In the genomic region with DNA sequence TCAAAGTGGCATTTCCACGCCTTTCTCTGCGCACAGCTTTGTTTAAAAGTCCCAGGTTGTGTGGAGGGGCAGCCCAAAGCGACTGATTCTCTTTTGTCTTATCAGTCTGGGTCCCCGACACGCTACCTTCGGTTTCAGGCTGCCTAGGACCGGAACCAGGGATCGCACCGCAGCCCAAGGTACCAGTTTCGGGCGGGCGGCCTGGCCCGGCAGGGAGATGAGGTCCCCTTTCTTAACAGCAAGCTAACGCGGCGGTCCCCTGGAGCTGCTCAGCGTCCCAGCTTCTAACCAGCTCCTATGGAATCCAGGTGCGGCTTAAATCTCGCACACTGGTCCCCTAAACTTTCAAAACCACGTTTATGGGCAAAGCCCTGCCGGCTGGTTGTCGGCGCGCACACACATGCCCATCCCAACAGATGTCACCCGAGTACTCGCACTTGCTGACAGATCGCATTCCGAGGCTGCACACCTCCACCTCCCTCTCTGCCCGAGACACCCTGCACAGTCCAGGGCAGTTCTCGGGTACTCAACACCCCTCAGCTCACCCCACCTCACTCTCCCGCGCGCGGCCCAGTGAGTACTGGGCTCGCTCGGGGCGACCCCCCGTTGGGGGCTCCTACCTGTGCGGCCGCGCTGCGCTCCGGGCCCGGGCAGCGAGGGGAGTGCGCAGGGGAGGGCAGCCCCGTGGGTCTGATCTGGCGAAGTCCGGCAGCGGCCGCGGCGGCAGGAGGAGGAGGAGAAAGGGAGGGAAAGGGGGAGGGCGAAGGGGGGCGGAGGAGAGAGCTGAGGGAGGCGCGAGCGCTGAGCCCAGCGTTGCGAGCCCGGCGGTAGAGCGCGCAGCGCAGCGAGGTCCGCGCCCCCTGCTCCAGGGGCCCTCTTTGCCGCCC, we compare ENCODE assay signal across 8 cellular contexts. TPM values are rescaled to one million over a fixed set of nuclear protein-coding genes. Genes with fewer than 3 reads are reported as not detected.
DNase-seq lines count a peak whose midpoint lies in the region; ATAC-seq and TF ChIP-seq lines count a peak whose summit lies in the region.

EFEMP1 (minus strand) TSS at position 692 of the 887 bp plus-strand sequence. CDS start 1,342 bp downstream, outside the sequence.

- H3T11ph ChIP-seq in H9 (ENCODE audit: low read length), result no peak within 1 kb of the TSS

- TF ChIP-seq EP300 in suprapubic skin (IDR thresholded peaks at IDR 0.05), result no peak

- H3K23me2 ChIP-seq in H9 (ENCODE audit: insufficient read length, low read depth, low read length, poor library complexity, severe bottlenecking), result peaks cover 14% of the 10 kb centered on the region

- H3K79me2 ChIP-seq in H9 (ENCODE audit: insufficient read depth, low read length), result no peaks in the 10 kb centered on the region

- H3K79me1 ChIP-seq in H9 (ENCODE audit: insufficient read depth, low read depth, low read length, poor library complexity, severe bottlenecking), result no peaks in the 10 kb centered on the region

- H3K56ac ChIP-seq in H9 (ENCODE audit: insufficient read length, low read depth, low read length), result no peak within 1 kb of the TSS

- H3K4ac ChIP-seq in H9 (ENCODE audit: low read depth, low read length), result no peak within 1 kb of the TSS

- H4K20me1 ChIP-seq in H9 (ENCODE audit: control insufficient read depth, insufficient read depth, insufficient read length), result no peaks in the 10 kb centered on the region

- H3K9ac ChIP-seq in H9 (ENCODE audit: extremely low read depth, insufficient read length, low read length), result peak within 1 kb of the TSS; percentile 45
- no peak within 1 kb of the TSS for H3K9ac ChIP-seq in liver (ENCODE audit: low read depth in 1 of 2, low read length in 2 of 2)

- H2BK20ac ChIP-seq in H9 (ENCODE audit: low read depth, low read length, poor library complexity, severe bottlenecking), result no peak within 1 kb of the TSS

- H3K36me3 ChIP-seq in liver (ENCODE audit: control insufficient read depth in 4 of 4, insufficient read depth in 3 of 4, low read depth in 1 of 4, low read length in 3 of 4) (no peaks in the 10 kb centered on the region), suprapubic skin (no peaks in the 10 kb centered on the region)
- H3K36me3 ChIP-seq in CD8-positive, alpha-beta T cell (ENCODE audit: insufficient read depth, low read length), result no peaks in the 10 kb centered on the region

- H2AFZ ChIP-seq in H9 (ENCODE audit: low read length), result peak within 1 kb of the TSS; percentile 7

- peaks cover 2% of the 10 kb centered on the region; the same call in 1 of the 2 replicates for H3K27me3 ChIP-seq in H9 (ENCODE audit: insufficient read depth, low read length)
- H3K27me3 ChIP-seq in liver (ENCODE audit: control insufficient read depth in 4 of 4, insufficient read depth in 4 of 4, low read length in 3 of 4), result peaks cover 0 to 14% (median 4%) of the 10 kb centered on the region in 4 donors
- no peaks in the 10 kb centered on the region for H3K27me3 ChIP-seq in suprapubic skin
- H3K27me3 ChIP-seq in CD8-positive, alpha-beta T cell (ENCODE audit: insufficient read depth, low read length), result peaks cover 3% of the 10 kb centered on the region

- no peak within 1 kb of the TSS for H4K8ac ChIP-seq in H9 (replicated peaks; ENCODE audit: insufficient read length, low read depth, low read length)

- H3K27me3 Mint-ChIP-seq in H9 (ENCODE audit: low read depth), result peaks cover 65% of the 10 kb centered on the region
- peaks cover 37% of the 10 kb centered on the region for H3K27me3 Mint-ChIP-seq in CD8-positive, alpha-beta T cell (ENCODE audit: low read depth)

- H3K36me3 Mint-ChIP-seq in H9 (ENCODE audit: insufficient read depth in 1 of 3, low read depth in 3 of 3), result no peaks in the 10 kb centered on the region
- H3K36me3 Mint-ChIP-seq in CD8-positive, alpha-beta T cell, result no peaks in the 10 kb centered on the region

- TF ChIP-seq RAD21 in liver (IDR thresholded peaks at IDR 0.05), result no peak

- no peak within 1 kb of the TSS for H3K27ac Mint-ChIP-seq in H9
- no peak within 1 kb of the TSS for H3K27ac Mint-ChIP-seq in CD8-positive, alpha-beta T cell

- H2BK120ac ChIP-seq in H9 (ENCODE audit: low read depth, low read length, poor library complexity, severe bottlenecking), result no peak within 1 kb of the TSS

- H3K4me3 ChIP-seq in liver (ENCODE audit: low read depth in 1 of 3, low read length in 3 of 3), result peak within 1 kb of the TSS in 2 of 3 donors; percentile 32 to 42
- H3K4me3 ChIP-seq in suprapubic skin, result peak within 1 kb of the TSS; percentile 62
- no peak within 1 kb of the TSS for H3K4me3 ChIP-seq in CD8-positive, alpha-beta T cell (ENCODE audit: low read depth, low read length)

- no peak within 1 kb of the TSS for H2BK5ac ChIP-seq in H9 (ENCODE audit: insufficient read length, low read length)

- no CpG with 5 or more reads among the region's 69 CpGs for WGBS in H9 (ENCODE audit: extremely low coverage, insufficient read length, low lambda C conversion rate)
- 4% methylated on average over 69 of the region's 69 CpGs for WGBS in liver
- WGBS in suprapubic skin, result under 1% methylated on average over 29 of the region's 69 CpGs

- no peak within 1 kb of the TSS; the same call in 1 of the 2 replicates for H2BK15ac ChIP-seq in H9 (ENCODE audit: low read depth, low read length)

- H4K5ac ChIP-seq in H9 (ENCODE audit: insufficient read length, low read depth, low read length), result no peak within 1 kb of the TSS

- intact Hi-C loops in CD8-positive, alpha-beta T cell (cut with DNase I, micrococcal nuclease), result no loop called here

- H3K9me3 ChIP-seq in H9 (ENCODE audit: control insufficient read depth, low read depth, low read length) (no peaks in the 10 kb centered on the region), liver (ENCODE audit: control insufficient read depth in 4 of 4, low read length in 3 of 4) (no peaks in the 10 kb centered on the region), suprapubic skin (no peaks in the 10 kb centered on the region)
- H3K9me3 ChIP-seq in CD8-positive, alpha-beta T cell (ENCODE audit: low read length), result no peaks in the 10 kb centered on the region

- H4K91ac ChIP-seq in H9 (ENCODE audit: insufficient read length, low read depth, low read length), result no peak within 1 kb of the TSS

- H3K23ac ChIP-seq in H9 (ENCODE audit: insufficient read length, low read depth, low read length), result no peak within 1 kb of the TSS

- TF ChIP-seq POLR2A in suprapubic skin (IDR thresholded peaks at IDR 0.05), result no peak

- no peak within 1 kb of the TSS for H2AK5ac ChIP-seq in H9 (ENCODE audit: insufficient read length, low read length)

- H3K4me1 Mint-ChIP-seq in H9, result peaks cover 17 to 22% of the 10 kb centered on the region in 2 experiments
- peaks cover 2% of the 10 kb centered on the region for H3K4me1 Mint-ChIP-seq in CD8-positive, alpha-beta T cell (ENCODE audit: low read depth)

- no peak for ATAC-seq in CD8-positive, alpha-beta T cell

- CTCF ChIA-PET in CD8-positive, alpha-beta T cell (lab: Charles Lee), result no interaction called here

- H2BK12ac ChIP-seq in H9 (ENCODE audit: insufficient read length, low read depth, low read length), result no peak within 1 kb of the TSS

- POLR2A ChIA-PET in CD8-positive, alpha-beta T cell (lab: Charles Lee), result no interaction called here

- peak within 1 kb of the TSS; percentile 74 to 94 for H3K4me3 Mint-ChIP-seq in H9
- H3K4me3 Mint-ChIP-seq in CD8-positive, alpha-beta T cell, result no peak within 1 kb of the TSS

- peaks cover 4% of the 10 kb centered on the region; the same call in 1 of the 2 replicates for H3K4me1 ChIP-seq in H9 (ENCODE audit: insufficient read depth, low read length)
- peaks cover 0 to 10% (median 9%) of the 10 kb centered on the region in 4 donors for H3K4me1 ChIP-seq in liver (ENCODE audit: control insufficient read depth in 4 of 4, insufficient read depth in 4 of 4, low read length in 3 of 4)
- peaks cover 23% of the 10 kb centered on the region for H3K4me1 ChIP-seq in suprapubic skin
- H3K4me1 ChIP-seq in CD8-positive, alpha-beta T cell (ENCODE audit: insufficient read depth, low read length), result no peaks in the 10 kb centered on the region

- H3K18ac ChIP-seq in H9 (ENCODE audit: insufficient read length, low read depth, low read length), result peak within 1 kb of the TSS; percentile 11

- no peaks in the 10 kb centered on the region for H3K9me3 Mint-ChIP-seq in H9
- no peaks in the 10 kb centered on the region for H3K9me3 Mint-ChIP-seq in CD8-positive, alpha-beta T cell

- H3K4me2 ChIP-seq in H9 (ENCODE audit: insufficient read depth, insufficient read length, low read length), result peak within 1 kb of the TSS; percentile 100

- peak; percentile 83 for DNase-seq in Daoy (ENCODE audit: low read depth)
- peak; percentile 75 for DNase-seq in H9
- DNase-seq in NCI-H524 treated with DMSO at 0.1 percent for 48 hours (lab: John Stamatoyannopoulos, UW), result peak; percentile 17
- peak; percentile 79 for DNase-seq in dermis blood vessel endothelial cell
- DNase-seq in suprapubic skin (ENCODE audit: low spot score in 2 of 2), result peak; percentile 79 to 86
- no peak for DNase-seq in COLO829 (ENCODE audit: low spot score)
- no peak for DNase-seq in CD8-positive, alpha-beta T cell

- H3K27ac ChIP-seq in H9 (ENCODE audit: insufficient read length, low read depth, low read length), result no peak within 1 kb of the TSS
- H3K27ac ChIP-seq in liver (ENCODE audit: low read depth in 1 of 2, low read length in 2 of 2), result no peak within 1 kb of the TSS
- H3K27ac ChIP-seq in suprapubic skin, result peak within 1 kb of the TSS; percentile 67
- H3K27ac ChIP-seq in CD8-positive, alpha-beta T cell (ENCODE audit: low read depth, low read length), result no peak within 1 kb of the TSS

- H3K14ac ChIP-seq in H9 (ENCODE audit: insufficient read depth, low read length), result 0 out of 2 replicates have a peak within 1 kb of the TSS, but pooled peaks have one; percentile 8

- TF ChIP-seq CTCF in H9 (conservative IDR thresholded peaks at IDR 0.05), result no peak
- no peak for TF ChIP-seq CTCF in liver (IDR thresholded peaks at IDR 0.05; ENCODE audit: low read depth, low read length, missing input control)
- TF ChIP-seq CTCF in suprapubic skin (IDR thresholded peaks at IDR 0.05), result no peak
- no peak for TF ChIP-seq CTCF in CD8-positive, alpha-beta T cell (IDR thresholded peaks at IDR 0.05)

TF ChIP-seq in liver, 16 proteins besides CTCF, POLR2A, EP300 and RAD21 (continues in another document):
- TF ChIP-seq EGR1 (IDR thresholded peaks at IDR 0.05; ENCODE audit: low read depth in 2 of 2) (no peak), HNF4A (conservative IDR thresholded peaks at IDR 0.05) (no peak), GABPA (IDR thresholded peaks at IDR 0.05 in 1 of 2, conservative IDR thresholded peaks at IDR 0.05 in 1 of 2) (no peak), HNF4G (IDR thresholded peaks at IDR 0.05) (no peak), NR2F2 (IDR thresholded peaks at IDR 0.05) (no peak)

RNA-seq across cellular contexts. Expression of gene EFEMP1, which starts in this region (rescaled TPM):
- total RNA-seq in Daoy (2014; rRNA removed; shearing (Covaris generic)), result 290 and 292 TPM in 2 replicates
- total RNA-seq in H9 (2021) (3.5 and 3.7 TPM in 2 replicates), dermis blood vessel endothelial cell (10,451 and 12,229 TPM in 2 replicates), liver (1 to 10 TPM in 1 of 2 donors, under 1 TPM in 1; 0.65 to 9.2 TPM), suprapubic skin (100 to 1,000 TPM in 3 of 4 donors, 10 to 100 TPM in 1; 93.1 to 145 (median 137) TPM)
- 10 to 100 TPM in 1 of 2 donors, 1 to 10 TPM in 1; 3.9 to 11.5 TPM for polyA plus RNA-seq in liver
- not detected for total RNA-seq in CD8-positive, alpha-beta T cell

Comparison
In these comparisons a context has a peak if more than half of its experiments do, and no peak if none do; other contexts are left out.
1. RNA of gene EFEMP1 (total RNA-seq): 10,451 to 12,229 TPM in dermis blood vessel endothelial cell; 290 to 292 TPM in Daoy, 93.1 to 145 TPM in suprapubic skin, 0.65 to 9.2 TPM in liver, 3.5 to 3.7 TPM in H9 and not detected in CD8-positive, alpha-beta T cell; every median in the first group is over 10 times any median in the second.
2. DNase-seq: peak in Daoy (single experiment), H9 (single experiment), NCI-H524 treated with DMSO at 0.1 percent for 48 hours (single experiment), dermis blood vessel endothelial cell (single experiment) and suprapubic skin (2 of 2); none in COLO829 (single experiment) and CD8-positive, alpha-beta T cell (0 of 7).